In genomic region chr6:31901953-31902643, GRCh38 we compare ENCODE assay signal across 8 cellular contexts. TPM values are rescaled to one million over a fixed set of nuclear protein-coding genes. Genes with fewer than 3 reads are reported as not detected.
DNase-seq lines count a peak whose midpoint lies in the region; ATAC-seq and TF ChIP-seq lines count a peak whose summit lies in the region.

Gene ZBTB12 (minus strand): TSS chr6:31902086. CDS start chr6:31901305, 781 bp downstream.

- intact Hi-C loops in heart right ventricle (cut with DNase I), result loop anchor here in 8 of 10 donors (2.0 to 10.0 kb wide), 5 partner anchors 39 to 355 kb away; partner anchors contain the start of genes NELFE (in 5 of the 8), SKIC2 (in 5 of the 8), ATP6V1G2 (in 1 of the 8) and NEU1 (in 1 of the 8)

- CTCF ChIA-PET in HEK293T (lab: Yijun Ruan, JAX), result interaction anchor here (0.7 kb wide), 1 partner anchor 50 kb away, joined by 4 read pairs; no protein-coding TSS in a partner anchor

- POLR2A ChIA-PET in HEK293T (lab: Yijun Ruan, JAX), result interaction anchor here (1.0 to 2.8 kb wide), 8 partner anchors 10 to 75 kb away, joined by 3 to 16 read pairs (median 6); partner anchors contain the start of genes DXO, HSPA1B, NELFE and NEU1

- H3K27me3 ChIP-seq in heart right ventricle, result no peaks in the 10 kb centered on the region
- H3K27me3 ChIP-seq in tibial nerve, result no peaks in the 10 kb centered on the region

- peak; percentile 83 for DNase-seq in DMS153 treated with DMSO at 0.1 percent for 48 hours (lab: John Stamatoyannopoulos, UW; ENCODE audit: unreplicated experiment)
- DNase-seq in HEK293T (ENCODE audit: extremely low spot score), result peak; percentile 87
- DNase-seq in NCI-H146 treated with DMSO at 0.1 percent for 48 hours (lab: John Stamatoyannopoulos, UW; ENCODE audit: unreplicated experiment), result peak; percentile 89
- DNase-seq in T-helper 1 cell, result peak; percentile 75 to 86 (median 78)
- peak; percentile 98 for DNase-seq in amniotic epithelial cell (ENCODE audit: low read depth)
- DNase-seq in heart right ventricle, result peak; percentile 90 to 91
- DNase-seq in pons (ENCODE audit: low spot score), result peak; percentile 97
- DNase-seq in tibial nerve (ENCODE audit: low spot score in 2 of 2), result peak; percentile 80 to 81

- H3K4me3 ChIP-seq in heart right ventricle, result peak within 1 kb of the TSS; percentile 42 to 84 (median 64)
- peak within 1 kb of the TSS; percentile 51 to 81 (median 66) for H3K4me3 ChIP-seq in tibial nerve

- no peaks in the 10 kb centered on the region for H3K9me3 ChIP-seq in heart right ventricle
- H3K9me3 ChIP-seq in tibial nerve, result no peaks in the 10 kb centered on the region

- TF ChIP-seq CTCF in heart right ventricle (IDR thresholded peaks at IDR 0.05) (no peak), tibial nerve (IDR thresholded peaks at IDR 0.05) (peak in 2 of 5 experiments; percentile 15 to 59)

- peak in 1 of 2 donors; percentile 60 for TF ChIP-seq EP300 in tibial nerve (IDR thresholded peaks at IDR 0.05)

- H3K36me3 ChIP-seq in heart right ventricle (no peaks in the 10 kb centered on the region), tibial nerve (peaks cover 0 to 7% (median 0%) of the 10 kb centered on the region in 3 donors)

- peak in 1 of 2 donors; percentile 50 for TF ChIP-seq POLR2A in tibial nerve (IDR thresholded peaks at IDR 0.05)

- 0 to 1% methylated on average over 57 to 69 of the region's 77 CpGs for WGBS in heart right ventricle, 2 donors
- WGBS in tibial nerve, 2 donors, result 0% methylated on average over 21 to 30 of the region's 77 CpGs

- H3K4me1 ChIP-seq in heart right ventricle (peaks cover 3 to 46% (median 28%) of the 10 kb centered on the region in 9 donors), tibial nerve (peaks cover 0 to 47% (median 18%) of the 10 kb centered on the region in 4 donors)

- H3K27ac ChIP-seq in heart right ventricle, result peak within 1 kb of the TSS; percentile 65 to 92 (median 85)
- H3K27ac ChIP-seq in tibial nerve, result peak within 1 kb of the TSS; percentile 70 to 91 (median 87)

- ATAC-seq in heart right ventricle, result peak; percentile 81 to 87 (median 85)

TF ChIP-seq in HEK293T, 16 proteins besides CTCF, POLR2A, EP300 and RAD21:
- no peak for TF ChIP-seq FOXK2 (IDR thresholded peaks at IDR 0.05)
- TF ChIP-seq NFRKB (IDR thresholded peaks at IDR 0.05), result no peak
- TF ChIP-seq ZNF384 (IDR thresholded peaks at IDR 0.05), result no peak
- no peak for TF ChIP-seq ARNT (IDR thresholded peaks at IDR 0.05)
- TF ChIP-seq SUZ12 (IDR thresholded peaks at IDR 0.05), result no peak
- TF ChIP-seq ELF4 (IDR thresholded peaks at IDR 0.05), result no peak
- TF ChIP-seq TARDBP (IDR thresholded peaks at IDR 0.05), result no peak
- TF ChIP-seq FOXA1 (IDR thresholded peaks at IDR 0.05), result no peak
- no peak for TF ChIP-seq SP1 (IDR thresholded peaks at IDR 0.05)
- no peak for TF ChIP-seq CTBP1 (IDR thresholded peaks at IDR 0.05; ENCODE audit: borderline replicate concordance)
- TF ChIP-seq HDGF (IDR thresholded peaks at IDR 0.05; ENCODE audit: borderline replicate concordance), result no peak
- TF ChIP-seq FOXM1 (IDR thresholded peaks at IDR 0.05; ENCODE audit: borderline replicate concordance), result no peak
- no peak for TF ChIP-seq LEF1 (IDR thresholded peaks at IDR 0.05; ENCODE audit: borderline replicate concordance)
- no peak for TF ChIP-seq BHLHE40 (IDR thresholded peaks at IDR 0.05; ENCODE audit: borderline replicate concordance)
- no peak for TF ChIP-seq PKNOX1 (IDR thresholded peaks at IDR 0.05)
- TF ChIP-seq L3MBTL2 (conservative IDR thresholded peaks at IDR 0.05), result no peak
TF ChIP-seq in HEK293T: peak in this region for 0.

RNA-seq across cellular contexts. Expression of gene ZBTB12, which starts in this region (rescaled TPM):
- total RNA-seq in heart right ventricle, result 1 to 10 TPM; 1.5 to 4.9 (median 2.8) TPM
- polyA plus RNA-seq in heart right ventricle, result 1 to 10 TPM; 2.0 TPM
- 1 to 10 TPM in 3 of 4 donors, under 1 TPM in 1; 0.63 to 3.5 (median 2.9) TPM for total RNA-seq in tibial nerve

Comparison
In these comparisons a context has a peak if more than half of its experiments do, and no peak if none do; other contexts are left out.
1. Peak in every context shown above with its lines: DNase-seq, ATAC-seq, H3K4me3 ChIP-seq and H3K27ac ChIP-seq.